ENCODE assay signal across 1 cellular context in the genomic region with DNA sequence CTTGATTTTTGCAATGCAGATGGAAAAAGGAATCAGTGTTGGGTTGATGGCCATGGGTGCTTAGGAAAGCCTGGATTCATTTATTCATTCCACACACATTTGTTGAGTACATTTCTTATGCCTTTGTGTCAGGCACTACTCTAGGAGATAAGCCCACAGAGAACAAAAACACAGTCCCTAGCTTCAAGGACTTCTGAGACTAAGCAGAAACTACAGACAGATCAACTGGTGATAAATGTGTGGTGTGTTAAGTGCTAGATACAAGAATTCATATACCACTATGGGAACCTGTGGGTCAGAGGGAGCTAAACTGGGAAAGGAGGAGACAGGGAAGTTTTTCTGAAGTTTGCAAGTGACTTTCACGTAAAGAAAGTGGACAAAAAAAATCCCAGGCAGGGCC.
TF ChIP-seq lines count a peak whose summit lies in the region.

No MANE protein-coding gene starts in this region.

TF ChIP-seq in HepG2, 621 proteins besides CTCF, POLR2A, EP300 and RAD21 (continued from another document):
- no peak for TF ChIP-seq DRAP1 (CRISPR knock-in tag; IDR thresholded peaks at IDR 0.05)
TF ChIP-seq in HepG2: peak in this region for 0.
